Comparison of ENCODE assay signal across 7 cellular contexts in the genomic region with DNA sequence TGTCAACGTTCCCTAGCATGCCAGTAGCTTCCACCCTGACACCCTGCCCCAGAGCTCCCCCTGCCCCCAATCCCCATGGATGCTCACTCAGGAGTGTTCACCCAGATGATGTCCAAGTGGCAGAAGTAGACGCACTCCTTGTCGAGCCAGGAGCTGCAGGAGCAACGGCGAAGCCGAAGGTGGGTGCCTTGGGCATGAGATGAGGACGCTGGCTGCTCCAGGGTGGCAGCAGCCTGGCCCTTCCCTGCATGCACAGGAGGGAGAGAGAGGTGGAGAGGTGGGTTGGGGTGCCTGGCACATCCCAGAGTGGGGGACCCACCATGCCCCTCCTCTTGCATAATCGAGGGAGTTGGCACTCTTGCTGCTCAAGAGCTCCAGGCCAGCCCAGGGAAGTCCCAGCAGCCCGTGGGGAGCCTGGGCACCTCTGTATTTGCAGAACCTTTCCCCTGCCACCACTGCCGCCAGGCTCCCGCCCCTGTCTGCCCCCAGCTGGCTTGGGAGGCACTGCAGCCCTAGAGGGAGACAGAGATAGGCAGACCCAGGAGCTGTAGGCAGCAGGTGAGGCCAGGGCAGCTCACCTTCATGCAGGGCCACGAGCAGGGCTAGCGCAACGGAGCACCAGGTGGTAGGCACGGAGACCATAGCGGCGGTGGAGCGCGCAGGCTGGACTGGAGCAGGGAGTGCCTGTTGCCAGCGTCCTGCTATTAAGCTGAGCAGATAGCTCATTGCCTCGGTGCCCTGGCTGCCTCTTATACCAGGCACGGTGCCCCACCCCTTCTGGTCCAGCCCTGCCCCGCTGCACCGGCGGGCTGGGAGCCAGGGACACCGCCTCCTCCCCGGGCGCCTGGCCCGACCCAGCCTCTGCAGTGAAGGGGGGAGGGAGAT. TPM values are rescaled to one million over a fixed set of nuclear protein-coding genes. Genes with fewer than 3 reads are reported as not detected.
DNase-seq lines count a peak whose midpoint lies in the region; ATAC-seq and TF ChIP-seq lines count a peak whose summit lies in the region.

Gene EDN2 (minus strand): TSS at position 724 of the 885 bp plus-strand sequence. CDS start 82 bp downstream, at position 642.

- H3K27me3 Mint-ChIP-seq in stimulated activated naive B cell treated with anti-CD40 and anti-IgM and Interleukin-4, amounts not matched to agents 10 μg/mL and 1 μg/mL and 100 μg/mL, for 72 hours, result peaks cover 31 to 56% of the 10 kb centered on the region in 2 donors

- peak; percentile 55 for DNase-seq in HK-2 (ENCODE audit: unreplicated experiment)
- DNase-seq in NCI-H748 (lab: John Stamatoyannopoulos, UW; ENCODE audit: unreplicated experiment), result peak; percentile 98
- peak in 1 of 2 donors; percentile 54 for DNase-seq in cardiac muscle cell (ENCODE audit: low read depth in 1 of 2, low spot score in 1 of 2)
- DNase-seq in stimulated activated naive B cell treated with anti-CD40 and anti-IgM and Interleukin-4, amounts not matched to agents 10 μg/mL and 1 μg/mL and 100 μg/mL, for 72 hours, result no peak
- DNase-seq in stimulated activated CD4-positive, alpha-beta T cell treated with anti-CD3 and anti-CD28 coated beads, Interleukin-2, amount 100 ng/mL, for 48 hours, result no peak
- DNase-seq in AG20443 (ENCODE audit: low spot score), result no peak

- H3K4me3 ChIP-seq in cardiac muscle cell, result no peak within 1 kb of the TSS

- no peaks in the 10 kb centered on the region for H3K36me3 ChIP-seq in cardiac muscle cell

- H3K4me1 Mint-ChIP-seq in stimulated activated naive B cell treated with anti-CD40 and anti-IgM and Interleukin-4, amounts not matched to agents 10 μg/mL and 1 μg/mL and 100 μg/mL, for 72 hours, result peaks cover 14 to 21% of the 10 kb centered on the region in 2 donors

- no peak within 1 kb of the TSS for H3K4me3 Mint-ChIP-seq in stimulated activated naive B cell treated with anti-CD40 and anti-IgM and Interleukin-4, amounts not matched to agents 10 μg/mL and 1 μg/mL and 100 μg/mL, for 72 hours

- peak; percentile 25 for TF ChIP-seq CTCF in cardiac muscle cell (IDR thresholded peaks at IDR 0.05; ENCODE audit: low read depth, low read length)

- ATAC-seq in stimulated activated naive B cell treated with anti-CD40 and anti-IgM and Interleukin-4, amounts not matched to agents 10 μg/mL and 1 μg/mL and 100 μg/mL, for 72 hours (replicated peaks), result peak; percentile 35 to 44
- no peak for ATAC-seq in HG03135 (IDR thresholded peaks at IDR 0.05; ENCODE audit: unreplicated experiment)

- H3K9me3 ChIP-seq in cardiac muscle cell (ENCODE audit: low read depth), result no peaks in the 10 kb centered on the region

- peaks cover 55% of the 10 kb centered on the region for H3K4me1 ChIP-seq in cardiac muscle cell (ENCODE audit: low read depth)

- H3K27me3 ChIP-seq in cardiac muscle cell, result no peaks in the 10 kb centered on the region

- no peak within 1 kb of the TSS for H3K27ac Mint-ChIP-seq in stimulated activated naive B cell treated with anti-CD40 and anti-IgM and Interleukin-4, amounts not matched to agents 10 μg/mL and 1 μg/mL and 100 μg/mL, for 72 hours

- peak within 1 kb of the TSS; percentile 67 for H3K27ac ChIP-seq in cardiac muscle cell

- H3K9me3 Mint-ChIP-seq in stimulated activated naive B cell treated with anti-CD40 and anti-IgM and Interleukin-4, amounts not matched to agents 10 μg/mL and 1 μg/mL and 100 μg/mL, for 72 hours, result no peaks in the 10 kb centered on the region

- H3K36me3 Mint-ChIP-seq in stimulated activated naive B cell treated with anti-CD40 and anti-IgM and Interleukin-4, amounts not matched to agents 10 μg/mL and 1 μg/mL and 100 μg/mL, for 72 hours, result no peaks in the 10 kb centered on the region

RNA-seq across cellular contexts. Expression of gene EDN2, which starts in this region (rescaled TPM):
- 0.92 and 0.98 TPM in 2 replicates for total RNA-seq in cardiac muscle cell
- polyA plus RNA-seq in cardiac muscle cell, result 1.8 TPM in 2 replicates

Comparison
In these comparisons a context has a peak if more than half of its experiments do, and no peak if none do; other contexts are left out.
1. DNase-seq: peak in HK-2 (single experiment) and NCI-H748 (single experiment); none in stimulated activated naive B cell treated with anti-CD40 and anti-IgM and Interleukin-4, amounts not matched to agents 10 μg/mL and 1 μg/mL and 100 μg/mL, for 72 hours (single experiment), stimulated activated CD4-positive, alpha-beta T cell treated with anti-CD3 and anti-CD28 coated beads, Interleukin-2, amount 100 ng/mL, for 48 hours (0 of 2) and AG20443 (single experiment).